In genomic region chr2:236512902-236513433, GRCh38 we compare ENCODE assay signal across 8 cellular contexts. TPM values are rescaled to one million over a fixed set of nuclear protein-coding genes. Genes with fewer than 3 reads are reported as not detected.
DNase-seq lines count a peak whose midpoint lies in the region; ATAC-seq and TF ChIP-seq lines count a peak whose summit lies in the region.

No MANE protein-coding gene starts in this region.

- intact Hi-C loops in ascending aorta (cut with DNase I), result loop anchor here (1.0 to 10.0 kb wide), 5 partner anchors 56 to 548 kb away; partner anchors contain the start of gene ACKR3

- H3K27me3 ChIP-seq in BLaER1 (no peaks in the 10 kb centered on the region), ascending aorta (no peaks in the 10 kb centered on the region)

- peak; percentile 94 for ATAC-seq in T-helper 17 cell

- H3K27ac Mint-ChIP-seq in T-helper 17 cell, result no peak overlapping the region

- H4K20me1 ChIP-seq in BLaER1, result no peaks in the 10 kb centered on the region

- H3K36me3 Mint-ChIP-seq in T-helper 17 cell (ENCODE audit: low read depth), result no peaks in the 10 kb centered on the region

- no peak overlapping the region for H3K4me3 Mint-ChIP-seq in T-helper 17 cell

- H3K27me3 Mint-ChIP-seq in T-helper 17 cell, result peaks cover 15% of the 10 kb centered on the region

- peak overlapping the region; percentile 42 for H3K4me2 ChIP-seq in BLaER1

- H3K36me3 ChIP-seq in BLaER1 (no peaks in the 10 kb centered on the region), ascending aorta (no peaks in the 10 kb centered on the region)

- H3K4me1 Mint-ChIP-seq in T-helper 17 cell, result peaks cover 9% of the 10 kb centered on the region

- peak; percentile 62 for DNase-seq in GM19240 (ENCODE audit: insufficient read length, low spot score)
- peak; percentile 44 for DNase-seq in HPDE6-E6E7 (ENCODE audit: extremely low spot score)
- DNase-seq in T-helper 17 cell, result peak; percentile 35 to 51 (median 44)
- DNase-seq in ascending aorta (ENCODE audit: low spot score in 2 of 2), result peak in 1 of 2 donors; percentile 84
- DNase-seq in iPS-NIHi7 (ENCODE audit: extremely low spot score), result peak; percentile 77
- peak; percentile 48 to 54 for DNase-seq in stimulated activated CD4-positive, alpha-beta T cell treated with anti-CD3 and anti-CD28 coated beads, Interleukin-1b, Interleukin-23, amount 100 ng/mL, for 4 hours (ENCODE audit: low read depth in 2 of 2)
- no peak for DNase-seq in NCI-H446 treated with DMSO at 0.1 percent for 48 hours (lab: John Stamatoyannopoulos, UW)

- H3K4me3 ChIP-seq in BLaER1, result no peak overlapping the region
- no peak overlapping the region for H3K4me3 ChIP-seq in ascending aorta

- H3K4me1 ChIP-seq in BLaER1, result peaks cover 20% of the 10 kb centered on the region
- no peaks in the 10 kb centered on the region for H3K4me1 ChIP-seq in ascending aorta

- TF ChIP-seq CTCF in ascending aorta (IDR thresholded peaks at IDR 0.05), result peak; percentile 71 to 85 (median 76)

- H3K27ac ChIP-seq in BLaER1 (no peak overlapping the region), ascending aorta (no peak overlapping the region)

- H3K9ac ChIP-seq in BLaER1, result no peak overlapping the region

- H3K9me3 ChIP-seq in BLaER1, result no peaks in the 10 kb centered on the region
- no peaks in the 10 kb centered on the region for H3K9me3 ChIP-seq in T-helper 17 cell (ENCODE audit: control insufficient read depth, low read length, poor library complexity, severe bottlenecking)
- no peaks in the 10 kb centered on the region for H3K9me3 ChIP-seq in ascending aorta

RNA-seq across cellular contexts. Expression of gene ACKR3, which starts 56.7 kb away (rescaled TPM):
- 1 to 10 TPM; 1.3 to 2.3 TPM for total RNA-seq in T-helper 17 cell
- total RNA-seq in ascending aorta, result 75.6 TPM

Comparison
In these comparisons a context has a peak if more than half of its experiments do, and no peak if none do; other contexts are left out.
1. RNA of gene ACKR3, which starts 56.7 kb away (total RNA-seq): 75.6 TPM in ascending aorta (single experiment); 1.3 to 2.3 TPM in T-helper 17 cell; every median in the first group is over 10 times any median in the second.